ENCODE assay signal across 37 cellular contexts in genomic region chr6:163400509-163400908, GRCh38.
"Had no signal": no experiment of that assay in that cellular context is flagged by ENCODE, and none has a peak within 500 bp of the region (broad histone marks: within the 10 kb centered on the region; RNA-seq: fewer than 3 reads in every experiment).

No MANE protein-coding gene starts in this region.

- H3K4me1 ChIP-seq: colonic mucosa had no signal

- H3K36me3 Mint-ChIP-seq: activated CD4-positive, alpha-beta memory T cell treated with anti-CD3 and anti-CD28 coated beads for 36 hours; activated CD8-positive, alpha-beta memory T cell treated with anti-CD3 and anti-CD28 coated beads, Interleukin-2, amount 10 ng/mL, durations not matched to agents 7 days and 5 days; activated naive CD4-positive, alpha-beta T cell treated with anti-CD3 and anti-CD28 coated beads, Interleukin-2, amount 50 U/mL, for 24 hours; activated naive CD8-positive, alpha-beta T cell treated with anti-CD3 and anti-CD28 coated beads for 36 hours had no signal

- H3K27me3 ChIP-seq: adrenal gland, body of pancreas, breast epithelium, cardiac muscle cell, colonic mucosa, esophagus squamous epithelium, gastroesophageal sphincter, heart right ventricle had no signal

- H3K4me3 ChIP-seq: adrenal gland, body of pancreas, breast epithelium, cardiac muscle cell, colonic mucosa, esophagus squamous epithelium, gastroesophageal sphincter, heart right ventricle had no signal

- ATAC-seq: activated CD4-positive, alpha-beta T cell treated with anti-CD3 and anti-CD28 coated beads for 36 hours; activated CD8-positive, alpha-beta memory T cell treated with anti-CD3 and anti-CD28 coated beads, Interleukin-2, amount 10 ng/mL, durations not matched to agents 7 days and 5 days; activated CD8-positive, alpha-beta T cell treated with anti-CD3 and anti-CD28 coated beads, Interleukin-2, amount 10 ng/mL, durations not matched to agents 7 days and 5 days; activated naive CD8-positive, alpha-beta T cell treated with anti-CD3 and anti-CD28 coated beads, Interleukin-2, amount 50 U/mL, for 24 hours; body of pancreas; gastroesophageal sphincter; heart right ventricle; T-helper 17 cell had no signal

- DNase-seq: activated CD4-positive, alpha-beta memory T cell treated with anti-CD3 and anti-CD28 coated beads for 36 hours; activated CD4-positive, alpha-beta T cell treated with anti-CD3 and anti-CD28 coated beads for 36 hours; activated CD4-positive, alpha-beta T cell treated with anti-CD3 and anti-CD28 coated beads, Interleukin-2, amount 10 ng/mL, durations not matched to agents 24 days and 14 days; activated CD4-positive, CD25-positive, alpha-beta regulatory T cell; activated CD4-positive, CD25-positive, alpha-beta regulatory T cell treated with anti-CD3 and anti-CD28 coated beads, Interleukin-2, amount 50 U/mL, for 72 hours; activated CD8-positive, alpha-beta memory T cell treated with anti-CD3 and anti-CD28 coated beads, Interleukin-2, amount 10 ng/mL, durations not matched to agents 7 days and 5 days; activated CD8-positive, alpha-beta memory T cell treated with anti-CD3 and anti-CD28 coated beads, Interleukin-2, amount 50 U/mL, for 4 hours; activated CD8-positive, alpha-beta T cell treated with anti-CD3 and anti-CD28 coated beads, Interleukin-2, amount 10 ng/mL, durations not matched to agents 7 days and 5 days; activated effector memory CD4-positive, alpha-beta T cell treated with anti-CD3 and anti-CD28 coated beads, Interleukin-2, amount 50 U/mL, for 16 hours; activated naive CD4-positive, alpha-beta T cell treated with anti-CD3 and anti-CD28 coated beads for 36 hours; activated naive CD8-positive, alpha-beta T cell treated with anti-CD3 and anti-CD28 coated beads for 36 hours; activated naive CD8-positive, alpha-beta T cell treated with anti-CD3 and anti-CD28 coated beads, Interleukin-2, amount 50 U/mL, for 24 hours; activated T-cell treated with anti-CD3 and anti-CD28 coated beads, Interleukin-2, amount 50 U/mL, for 1 hour; activated T-cell treated with anti-CD3 and anti-CD28 coated beads, Interleukin-2, amount 50 U/mL, for 48 hours; adrenal gland; amygdala; aorta; body of pancreas; central memory CD4-positive, alpha-beta T cell; cerebellar nuclear complex; colonic mucosa; effector CD8-positive, alpha-beta T cell; esophagus squamous epithelium; foreskin melanocyte; heart right ventricle; T-helper 17 cell; T1000 had no signal

- H3K9me3 ChIP-seq: adrenal gland, body of pancreas, breast epithelium, colonic mucosa, esophagus squamous epithelium, gastroesophageal sphincter, heart right ventricle had no signal

- H3K9me3 Mint-ChIP-seq: activated CD4-positive, alpha-beta memory T cell treated with anti-CD3 and anti-CD28 coated beads for 36 hours; activated CD4-positive, alpha-beta T cell treated with anti-CD3 and anti-CD28 coated beads, Interleukin-2, amount 10 ng/mL, durations not matched to agents 24 days and 14 days; activated naive CD4-positive, alpha-beta T cell treated with anti-CD3 and anti-CD28 coated beads for 36 hours; activated naive CD4-positive, alpha-beta T cell treated with anti-CD3 and anti-CD28 coated beads, Interleukin-2, amount 50 U/mL, for 24 hours; activated naive CD8-positive, alpha-beta T cell treated with anti-CD3 and anti-CD28 coated beads for 36 hours; activated naive CD8-positive, alpha-beta T cell treated with anti-CD3 and anti-CD28 coated beads, Interleukin-2, amount 50 U/mL, for 24 hours; activated T-helper 1 cell treated with anti-CD3 and anti-CD28 coated beads, Interleukin-12 subunit alpha, Interleukin-12 subunit beta, Interleukin-2, Interleukin-4 antibody, amounts not matched to agents 30 ng/mL and 10 ng/mL and 1 ng/mL, durations not matched to agents 14 hours and 24 hours and 36 hours; activated T-helper 2 cell treated with anti-CD3 and anti-CD28 coated beads, Interferon-gamma antibody, Interleukin-2, Interleukin-4, amounts not matched to agents 10 μg/mL and 5 μg/mL and 100 μg/mL, durations not matched to agents 14 hours and 24 hours and 36 hours; T-helper 2 cell treated with Interferon-gamma antibody and Interleukin-4, amounts not matched to agents 5 μg/mL and 100 μg/mL, for 36 hours had no signal

- H3K27ac Mint-ChIP-seq: activated CD4-positive, alpha-beta memory T cell treated with anti-CD3 and anti-CD28 coated beads for 36 hours; activated CD4-positive, alpha-beta T cell treated with anti-CD3 and anti-CD28 coated beads for 36 hours; activated CD4-positive, alpha-beta T cell treated with anti-CD3 and anti-CD28 coated beads, Interleukin-2, amount 10 ng/mL, durations not matched to agents 24 days and 14 days; activated CD8-positive, alpha-beta memory T cell treated with anti-CD3 and anti-CD28 coated beads, Interleukin-2, amount 10 ng/mL, durations not matched to agents 7 days and 5 days; activated CD8-positive, alpha-beta T cell treated with anti-CD3 and anti-CD28 coated beads, Interleukin-2, amount 10 ng/mL, durations not matched to agents 7 days and 5 days; activated naive CD4-positive, alpha-beta T cell treated with anti-CD3 and anti-CD28 coated beads for 36 hours; activated naive CD4-positive, alpha-beta T cell treated with anti-CD3 and anti-CD28 coated beads, Interleukin-2, amount 50 U/mL, for 24 hours; activated naive CD8-positive, alpha-beta T cell treated with anti-CD3 and anti-CD28 coated beads for 36 hours; activated naive CD8-positive, alpha-beta T cell treated with anti-CD3 and anti-CD28 coated beads, Interleukin-2, amount 50 U/mL, for 24 hours; activated T-helper 1 cell treated with anti-CD3 and anti-CD28 coated beads, Interleukin-12 subunit alpha, Interleukin-12 subunit beta, Interleukin-2, Interleukin-4 antibody, amounts not matched to agents 30 ng/mL and 10 ng/mL and 1 ng/mL, durations not matched to agents 14 hours and 24 hours and 36 hours; activated T-helper 2 cell treated with anti-CD3 and anti-CD28 coated beads, Interferon-gamma antibody, Interleukin-2, Interleukin-4, amounts not matched to agents 10 μg/mL and 5 μg/mL and 100 μg/mL, durations not matched to agents 14 hours and 24 hours and 36 hours; T-helper 17 cell; T-helper 2 cell treated with Interferon-gamma antibody and Interleukin-4, amounts not matched to agents 5 μg/mL and 100 μg/mL, for 36 hours had no signal

- FAIRE-seq: endometrium, endothelial cell of umbilical vein had no signal

- H3K27ac ChIP-seq: adrenal gland, body of pancreas, breast epithelium, cardiac muscle cell, colonic mucosa, epithelial cell of prostate, esophagus squamous epithelium, gastroesophageal sphincter, heart right ventricle had no signal

- H3K4me3 Mint-ChIP-seq: activated CD4-positive, alpha-beta memory T cell treated with anti-CD3 and anti-CD28 coated beads for 36 hours; activated CD4-positive, alpha-beta T cell treated with anti-CD3 and anti-CD28 coated beads for 36 hours; activated CD4-positive, alpha-beta T cell treated with anti-CD3 and anti-CD28 coated beads, Interleukin-2, amount 10 ng/mL, durations not matched to agents 24 days and 14 days; activated CD8-positive, alpha-beta memory T cell treated with anti-CD3 and anti-CD28 coated beads, Interleukin-2, amount 10 ng/mL, durations not matched to agents 7 days and 5 days; activated CD8-positive, alpha-beta T cell treated with anti-CD3 and anti-CD28 coated beads, Interleukin-2, amount 10 ng/mL, durations not matched to agents 7 days and 5 days; activated naive CD4-positive, alpha-beta T cell treated with anti-CD3 and anti-CD28 coated beads for 36 hours; activated naive CD4-positive, alpha-beta T cell treated with anti-CD3 and anti-CD28 coated beads, Interleukin-2, amount 50 U/mL, for 24 hours; activated naive CD8-positive, alpha-beta T cell treated with anti-CD3 and anti-CD28 coated beads for 36 hours; activated naive CD8-positive, alpha-beta T cell treated with anti-CD3 and anti-CD28 coated beads, Interleukin-2, amount 50 U/mL, for 24 hours; activated T-helper 1 cell treated with anti-CD3 and anti-CD28 coated beads, Interleukin-12 subunit alpha, Interleukin-12 subunit beta, Interleukin-2, Interleukin-4 antibody, amounts not matched to agents 30 ng/mL and 10 ng/mL and 1 ng/mL, durations not matched to agents 14 hours and 24 hours and 36 hours; T-helper 17 cell; T-helper 2 cell treated with Interferon-gamma antibody and Interleukin-4, amounts not matched to agents 5 μg/mL and 100 μg/mL, for 36 hours had no signal

- H3K36me3 ChIP-seq: adrenal gland, breast epithelium, cardiac muscle cell, colonic mucosa, esophagus squamous epithelium, gastroesophageal sphincter, heart right ventricle had no signal
